1 cellular context compared by ENCODE assay signal in genomic region chr17:81246679-81247338, GRCh38.
TF ChIP-seq lines count a peak whose summit lies in the region.

No MANE protein-coding gene starts in this region.

TF ChIP-seq in WTC11, 78 proteins besides CTCF, POLR2A, EP300 and RAD21 (continued from another document):
- TF ChIP-seq, protein P1, sequence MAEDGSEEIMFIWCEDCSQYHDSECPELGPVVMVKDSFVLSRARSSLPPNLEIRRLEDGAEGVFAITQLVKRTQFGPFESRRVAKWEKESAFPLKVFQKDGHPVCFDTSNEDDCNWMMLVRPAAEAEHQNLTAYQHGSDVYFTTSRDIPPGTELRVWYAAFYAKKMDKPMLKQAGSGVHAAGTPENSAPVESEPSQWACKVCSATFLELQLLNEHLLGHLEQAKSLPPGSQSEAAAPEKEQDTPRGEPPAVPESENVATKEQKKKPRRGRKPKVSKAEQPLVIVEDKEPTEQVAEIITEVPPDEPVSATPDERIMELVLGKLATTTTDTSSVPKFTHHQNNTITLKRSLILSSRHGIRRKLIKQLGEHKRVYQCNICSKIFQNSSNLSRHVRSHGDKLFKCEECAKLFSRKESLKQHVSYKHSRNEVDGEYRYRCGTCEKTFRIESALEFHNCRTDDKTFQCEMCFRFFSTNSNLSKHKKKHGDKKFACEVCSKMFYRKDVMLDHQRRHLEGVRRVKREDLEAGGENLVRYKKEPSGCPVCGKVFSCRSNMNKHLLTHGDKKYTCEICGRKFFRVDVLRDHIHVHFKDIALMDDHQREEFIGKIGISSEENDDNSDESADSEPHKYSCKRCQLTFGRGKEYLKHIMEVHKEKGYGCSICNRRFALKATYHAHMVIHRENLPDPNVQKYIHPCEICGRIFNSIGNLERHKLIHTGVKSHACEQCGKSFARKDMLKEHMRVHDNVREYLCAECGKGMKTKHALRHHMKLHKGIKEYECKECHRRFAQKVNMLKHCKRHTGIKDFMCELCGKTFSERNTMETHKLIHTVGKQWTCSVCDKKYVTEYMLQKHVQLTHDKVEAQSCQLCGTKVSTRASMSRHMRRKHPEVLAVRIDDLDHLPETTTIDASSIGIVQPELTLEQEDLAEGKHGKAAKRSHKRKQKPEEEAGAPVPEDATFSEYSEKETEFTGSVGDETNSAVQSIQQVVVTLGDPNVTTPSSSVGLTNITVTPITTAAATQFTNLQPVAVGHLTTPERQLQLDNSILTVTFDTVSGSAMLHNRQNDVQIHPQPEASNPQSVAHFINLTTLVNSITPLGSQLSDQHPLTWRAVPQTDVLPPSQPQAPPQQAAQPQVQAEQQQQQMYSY (CRISPR knock-in tag; IDR thresholded peaks at IDR 0.05) = no peak
- TF ChIP-seq CREB1 (CRISPR knock-in tag; IDR thresholded peaks at IDR 0.05) (no peak), ERG (CRISPR knock-in tag; IDR thresholded peaks at IDR 0.05) (no peak), ZBTB21 (CRISPR knock-in tag; IDR thresholded peaks at IDR 0.05; ENCODE audit: borderline replicate concordance) (no peak), STAT6 (CRISPR knock-in tag; conservative IDR thresholded peaks at IDR 0.05; ENCODE audit: low read depth) (no peak)
TF ChIP-seq in WTC11: peak in this region for 0.
